In the genomic region with DNA sequence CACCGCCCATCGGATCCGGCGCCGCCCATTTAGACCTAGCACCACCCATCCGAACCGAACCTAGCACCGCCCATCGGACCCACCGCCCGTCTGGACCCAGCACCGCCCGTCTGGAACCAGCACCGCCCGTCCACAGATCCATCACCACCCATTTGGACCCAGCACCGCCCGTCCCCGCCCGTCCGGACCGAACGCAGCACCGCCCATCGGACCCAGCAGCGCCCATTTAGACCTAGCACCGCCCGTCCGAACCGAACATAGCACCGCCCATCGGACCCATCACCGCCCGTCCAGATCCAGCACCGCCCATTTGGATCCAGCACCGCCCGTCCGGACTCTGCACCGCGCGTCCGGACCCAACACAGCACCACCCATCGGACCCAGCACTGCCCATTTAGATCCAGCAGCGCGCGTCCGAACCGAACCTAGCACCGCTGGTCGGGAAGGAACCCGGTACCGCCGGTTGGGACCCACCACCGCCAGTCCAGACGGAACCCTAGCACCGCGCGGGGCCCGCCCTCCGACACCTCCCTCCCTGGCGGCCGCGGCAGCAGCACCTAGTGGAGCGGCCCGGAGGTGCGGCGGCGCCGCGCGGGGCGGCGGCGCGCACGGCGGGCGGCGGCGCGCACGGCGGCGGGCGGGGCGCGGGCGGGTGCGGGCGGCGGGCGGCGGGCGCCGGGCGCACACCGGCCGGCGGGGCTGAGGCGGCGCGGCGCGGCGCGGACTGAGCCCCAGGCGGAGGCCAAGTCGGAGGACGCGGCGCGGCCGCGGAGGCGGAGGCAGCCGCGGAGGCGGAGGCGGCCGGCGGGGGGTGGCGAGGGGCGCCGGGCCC, we compare ENCODE assay signal across 2 cellular contexts.
A peak's percentile ranks its signal among the peaks of the same experiment; 100 is the strongest.
TF ChIP-seq lines count a peak whose summit lies in the region.

A gene with protein sequence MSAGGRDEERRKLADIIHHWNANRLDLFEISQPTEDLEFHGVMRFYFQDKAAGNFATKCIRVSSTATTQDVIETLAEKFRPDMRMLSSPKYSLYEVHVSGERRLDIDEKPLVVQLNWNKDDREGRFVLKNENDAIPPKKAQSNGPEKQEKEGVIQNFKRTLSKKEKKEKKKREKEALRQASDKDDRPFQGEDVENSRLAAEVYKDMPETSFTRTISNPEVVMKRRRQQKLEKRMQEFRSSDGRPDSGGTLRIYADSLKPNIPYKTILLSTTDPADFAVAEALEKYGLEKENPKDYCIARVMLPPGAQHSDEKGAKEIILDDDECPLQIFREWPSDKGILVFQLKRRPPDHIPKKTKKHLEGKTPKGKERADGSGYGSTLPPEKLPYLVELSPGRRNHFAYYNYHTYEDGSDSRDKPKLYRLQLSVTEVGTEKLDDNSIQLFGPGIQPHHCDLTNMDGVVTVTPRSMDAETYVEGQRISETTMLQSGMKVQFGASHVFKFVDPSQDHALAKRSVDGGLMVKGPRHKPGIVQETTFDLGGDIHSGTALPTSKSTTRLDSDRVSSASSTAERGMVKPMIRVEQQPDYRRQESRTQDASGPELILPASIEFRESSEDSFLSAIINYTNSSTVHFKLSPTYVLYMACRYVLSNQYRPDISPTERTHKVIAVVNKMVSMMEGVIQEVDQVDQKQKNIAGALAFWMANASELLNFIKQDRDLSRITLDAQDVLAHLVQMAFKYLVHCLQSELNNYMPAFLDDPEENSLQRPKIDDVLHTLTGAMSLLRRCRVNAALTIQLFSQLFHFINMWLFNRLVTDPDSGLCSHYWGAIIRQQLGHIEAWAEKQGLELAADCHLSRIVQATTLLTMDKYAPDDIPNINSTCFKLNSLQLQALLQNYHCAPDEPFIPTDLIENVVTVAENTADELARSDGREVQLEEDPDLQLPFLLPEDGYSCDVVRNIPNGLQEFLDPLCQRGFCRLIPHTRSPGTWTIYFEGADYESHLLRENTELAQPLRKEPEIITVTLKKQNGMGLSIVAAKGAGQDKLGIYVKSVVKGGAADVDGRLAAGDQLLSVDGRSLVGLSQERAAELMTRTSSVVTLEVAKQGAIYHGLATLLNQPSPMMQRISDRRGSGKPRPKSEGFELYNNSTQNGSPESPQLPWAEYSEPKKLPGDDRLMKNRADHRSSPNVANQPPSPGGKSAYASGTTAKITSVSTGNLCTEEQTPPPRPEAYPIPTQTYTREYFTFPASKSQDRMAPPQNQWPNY (N-terminal part only) (plus strand): TSS at position 682 of the 832 bp plus-strand sequence. CDS start 222 bp downstream, outside the sequence.

TF ChIP-seq in Ishikawa, 13 proteins besides CTCF, POLR2A, EP300 and RAD21 (continued from another document):
- TF ChIP-seq TCF12 (IDR thresholded peaks at IDR 0.05; ENCODE audit: low read depth) = 0 out of 2 replicates have a peak, but pooled peaks have one; percentile 2

TF ChIP-seq in GM12878, 131 proteins besides CTCF, POLR2A, EP300 and RAD21 (continued from another document):
- TF ChIP-seq SMC3 (IDR thresholded peaks at IDR 0.05; ENCODE audit: borderline replicate concordance, low read length) = peak; percentile 3; the same call in 1 of the 2 replicates
- 0 out of 2 replicates have a peak, but pooled peaks have one; percentile 7 for TF ChIP-seq GATAD2B (conservative IDR thresholded peaks at IDR 0.05; ENCODE audit: low read depth)
- TF ChIP-seq CBX5 (IDR thresholded peaks at IDR 0.05; ENCODE audit: low read depth) = no peak
- TF ChIP-seq YY1 (IDR thresholded peaks at IDR 0.05; ENCODE audit: low read depth, low read length) = no peak
- no peak for TF ChIP-seq BRCA1 (IDR thresholded peaks at IDR 0.05; ENCODE audit: low read depth, low read length)
- TF ChIP-seq, protein P1, sequence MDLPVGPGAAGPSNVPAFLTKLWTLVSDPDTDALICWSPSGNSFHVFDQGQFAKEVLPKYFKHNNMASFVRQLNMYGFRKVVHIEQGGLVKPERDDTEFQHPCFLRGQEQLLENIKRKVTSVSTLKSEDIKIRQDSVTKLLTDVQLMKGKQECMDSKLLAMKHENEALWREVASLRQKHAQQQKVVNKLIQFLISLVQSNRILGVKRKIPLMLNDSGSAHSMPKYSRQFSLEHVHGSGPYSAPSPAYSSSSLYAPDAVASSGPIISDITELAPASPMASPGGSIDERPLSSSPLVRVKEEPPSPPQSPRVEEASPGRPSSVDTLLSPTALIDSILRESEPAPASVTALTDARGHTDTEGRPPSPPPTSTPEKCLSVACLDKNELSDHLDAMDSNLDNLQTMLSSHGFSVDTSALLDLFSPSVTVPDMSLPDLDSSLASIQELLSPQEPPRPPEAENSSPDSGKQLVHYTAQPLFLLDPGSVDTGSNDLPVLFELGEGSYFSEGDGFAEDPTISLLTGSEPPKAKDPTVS (IDR thresholded peaks at IDR 0.05; ENCODE audit: low read depth, low read length) = no peak
- TF ChIP-seq EGR1 (IDR thresholded peaks at IDR 0.05; ENCODE audit: borderline replicate concordance in 1 of 2, low read depth in 2 of 2, low read length in 2 of 2) = peak; percentile 7 to 40; a peak in 1 of 3 replicates
- TF ChIP-seq, protein P2, sequence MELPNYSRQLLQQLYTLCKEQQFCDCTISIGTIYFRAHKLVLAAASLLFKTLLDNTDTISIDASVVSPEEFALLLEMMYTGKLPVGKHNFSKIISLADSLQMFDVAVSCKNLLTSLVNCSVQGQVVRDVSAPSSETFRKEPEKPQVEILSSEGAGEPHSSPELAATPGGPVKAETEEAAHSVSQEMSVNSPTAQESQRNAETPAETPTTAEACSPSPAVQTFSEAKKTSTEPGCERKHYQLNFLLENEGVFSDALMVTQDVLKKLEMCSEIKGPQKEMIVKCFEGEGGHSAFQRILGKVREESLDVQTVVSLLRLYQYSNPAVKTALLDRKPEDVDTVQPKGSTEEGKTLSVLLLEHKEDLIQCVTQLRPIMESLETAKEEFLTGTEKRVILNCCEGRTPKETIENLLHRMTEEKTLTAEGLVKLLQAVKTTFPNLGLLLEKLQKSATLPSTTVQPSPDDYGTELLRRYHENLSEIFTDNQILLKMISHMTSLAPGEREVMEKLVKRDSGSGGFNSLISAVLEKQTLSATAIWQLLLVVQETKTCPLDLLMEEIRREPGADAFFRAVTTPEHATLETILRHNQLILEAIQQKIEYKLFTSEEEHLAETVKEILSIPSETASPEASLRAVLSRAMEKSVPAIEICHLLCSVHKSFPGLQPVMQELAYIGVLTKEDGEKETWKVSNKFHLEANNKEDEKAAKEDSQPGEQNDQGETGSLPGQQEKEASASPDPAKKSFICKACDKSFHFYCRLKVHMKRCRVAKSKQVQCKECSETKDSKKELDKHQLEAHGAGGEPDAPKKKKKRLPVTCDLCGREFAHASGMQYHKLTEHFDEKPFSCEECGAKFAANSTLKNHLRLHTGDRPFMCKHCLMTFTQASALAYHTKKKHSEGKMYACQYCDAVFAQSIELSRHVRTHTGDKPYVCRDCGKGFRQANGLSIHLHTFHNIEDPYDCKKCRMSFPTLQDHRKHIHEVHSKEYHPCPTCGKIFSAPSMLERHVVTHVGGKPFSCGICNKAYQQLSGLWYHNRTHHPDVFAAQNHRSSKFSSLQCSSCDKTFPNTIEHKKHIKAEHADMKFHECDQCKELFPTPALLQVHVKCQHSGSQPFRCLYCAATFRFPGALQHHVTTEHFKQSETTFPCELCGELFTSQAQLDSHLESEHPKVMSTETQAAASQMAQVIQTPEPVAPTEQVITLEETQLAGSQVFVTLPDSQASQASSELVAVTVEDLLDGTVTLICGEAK (IDR thresholded peaks at IDR 0.05; ENCODE audit: borderline replicate concordance) = peak; percentile 22; the same call in 1 of the 2 replicates
- TF ChIP-seq, protein P3, sequence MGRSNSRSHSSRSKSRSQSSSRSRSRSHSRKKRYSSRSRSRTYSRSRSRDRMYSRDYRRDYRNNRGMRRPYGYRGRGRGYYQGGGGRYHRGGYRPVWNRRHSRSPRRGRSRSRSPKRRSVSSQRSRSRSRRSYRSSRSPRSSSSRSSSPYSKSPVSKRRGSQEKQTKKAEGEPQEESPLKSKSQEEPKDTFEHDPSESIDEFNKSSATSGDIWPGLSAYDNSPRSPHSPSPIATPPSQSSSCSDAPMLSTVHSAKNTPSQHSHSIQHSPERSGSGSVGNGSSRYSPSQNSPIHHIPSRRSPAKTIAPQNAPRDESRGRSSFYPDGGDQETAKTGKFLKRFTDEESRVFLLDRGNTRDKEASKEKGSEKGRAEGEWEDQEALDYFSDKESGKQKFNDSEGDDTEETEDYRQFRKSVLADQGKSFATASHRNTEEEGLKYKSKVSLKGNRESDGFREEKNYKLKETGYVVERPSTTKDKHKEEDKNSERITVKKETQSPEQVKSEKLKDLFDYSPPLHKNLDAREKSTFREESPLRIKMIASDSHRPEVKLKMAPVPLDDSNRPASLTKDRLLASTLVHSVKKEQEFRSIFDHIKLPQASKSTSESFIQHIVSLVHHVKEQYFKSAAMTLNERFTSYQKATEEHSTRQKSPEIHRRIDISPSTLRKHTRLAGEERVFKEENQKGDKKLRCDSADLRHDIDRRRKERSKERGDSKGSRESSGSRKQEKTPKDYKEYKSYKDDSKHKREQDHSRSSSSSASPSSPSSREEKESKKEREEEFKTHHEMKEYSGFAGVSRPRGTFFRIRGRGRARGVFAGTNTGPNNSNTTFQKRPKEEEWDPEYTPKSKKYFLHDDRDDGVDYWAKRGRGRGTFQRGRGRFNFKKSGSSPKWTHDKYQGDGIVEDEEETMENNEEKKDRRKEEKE (IDR thresholded peaks at IDR 0.05) = no peak
- TF ChIP-seq, protein P4, sequence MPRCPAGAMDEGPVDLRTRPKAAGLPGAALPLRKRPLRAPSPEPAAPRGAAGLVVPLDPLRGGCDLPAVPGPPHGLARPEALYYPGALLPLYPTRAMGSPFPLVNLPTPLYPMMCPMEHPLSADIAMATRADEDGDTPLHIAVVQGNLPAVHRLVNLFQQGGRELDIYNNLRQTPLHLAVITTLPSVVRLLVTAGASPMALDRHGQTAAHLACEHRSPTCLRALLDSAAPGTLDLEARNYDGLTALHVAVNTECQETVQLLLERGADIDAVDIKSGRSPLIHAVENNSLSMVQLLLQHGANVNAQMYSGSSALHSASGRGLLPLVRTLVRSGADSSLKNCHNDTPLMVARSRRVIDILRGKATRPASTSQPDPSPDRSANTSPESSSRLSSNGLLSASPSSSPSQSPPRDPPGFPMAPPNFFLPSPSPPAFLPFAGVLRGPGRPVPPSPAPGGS (IDR thresholded peaks at IDR 0.05; ENCODE audit: borderline replicate concordance, insufficient read depth, low read depth, low read length, poor library complexity, severe bottlenecking) = no peak
